In genomic region chr3:126380011-126380768, GRCh38 we compare ENCODE assay signal across 1 cellular context.
A peak's percentile ranks its signal among the peaks of the same experiment; 100 is the strongest.
TF ChIP-seq lines count a peak whose summit lies in the region.

No MANE protein-coding gene starts in this region.

TF ChIP-seq in H1, 55 proteins besides CTCF, POLR2A, EP300 and RAD21:
- TF ChIP-seq CHD7 (IDR thresholded peaks at IDR 0.05; ENCODE audit: insufficient replicate concordance, low read length), result no peak
- TF ChIP-seq RXRA (IDR thresholded peaks at IDR 0.05; ENCODE audit: insufficient read depth, low read depth, low read length), result no peak
- no peak for TF ChIP-seq RFX5 (IDR thresholded peaks at IDR 0.05; ENCODE audit: borderline replicate concordance, low read depth, low read length)
- TF ChIP-seq BACH1 (IDR thresholded peaks at IDR 0.05; ENCODE audit: low read length), result no peak
- no peak for TF ChIP-seq CEBPB (IDR thresholded peaks at IDR 0.05; ENCODE audit: low read depth, low read length)
- TF ChIP-seq TEAD4 (IDR thresholded peaks at IDR 0.05; ENCODE audit: low read depth, low read length), result peak; percentile 56; the same call in 1 of the 2 replicates
- TF ChIP-seq TAF7 (optimal IDR thresholded peaks at IDR 0.05; ENCODE audit: borderline replicate concordance, low read depth, low read length), result no peak
- TF ChIP-seq CHD1 (IDR thresholded peaks at IDR 0.05; ENCODE audit: low read depth, low read length), result no peak
- no peak for TF ChIP-seq SIX5 (IDR thresholded peaks at IDR 0.05; ENCODE audit: low read depth, low read length)
- TF ChIP-seq, protein P1, sequence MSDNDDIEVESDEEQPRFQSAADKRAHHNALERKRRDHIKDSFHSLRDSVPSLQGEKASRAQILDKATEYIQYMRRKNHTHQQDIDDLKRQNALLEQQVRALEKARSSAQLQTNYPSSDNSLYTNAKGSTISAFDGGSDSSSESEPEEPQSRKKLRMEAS (IDR thresholded peaks at IDR 0.05), result 0 out of 2 replicates have a peak, but pooled peaks have one; percentile 15
- no peak for TF ChIP-seq CTBP2 (IDR thresholded peaks at IDR 0.05; ENCODE audit: borderline replicate concordance, insufficient read depth, insufficient read length, low read length)
- no peak for TF ChIP-seq YY1 (IDR thresholded peaks at IDR 0.05; ENCODE audit: low read depth, low read length)
TF ChIP-seq in H1: peak in this region for 2.
